16 cellular contexts compared by ENCODE assay signal in genomic region chr3:10609134-10609533, GRCh38.
DNase-seq lines count a peak whose midpoint lies in the region; ATAC-seq and TF ChIP-seq lines count a peak whose summit lies in the region.
"Had no signal": no experiment of that assay in that cellular context is flagged by ENCODE, and none has a peak within 500 bp of the region (broad histone marks: within the 10 kb centered on the region; RNA-seq: fewer than 3 reads in every experiment).

No MANE protein-coding gene starts in this region.

- no CpG with 5 or more reads among the region's 13 CpGs for WGBS in neuronal stem cell (ENCODE audit: extremely low coverage in 2 of 2, insufficient read length in 2 of 2, insufficient replicate concordance in 1 of 2), 2 donors

- no peaks in the 10 kb centered on the region for H4K20me1 ChIP-seq in osteoblast (ENCODE audit: insufficient read depth, low read length)

- H3K27ac ChIP-seq in neuronal stem cell (replicated peaks; ENCODE audit: low read length) (no peak overlapping the region), gastrocnemius medialis (no peak overlapping the region), osteoblast (ENCODE audit: low read depth, low read length) (no peak overlapping the region)
- H3K27ac ChIP-seq: SJSA1 had no signal

- DNase-seq in NCI-H2227 (lab: John Stamatoyannopoulos, UW; ENCODE audit: unreplicated experiment) (peak; percentile 6), NCI-H2227 treated with DMSO at 0.1 percent for 48 hours (lab: John Stamatoyannopoulos, UW) (no peak), hippocampal formation (lab: John Stamatoyannopoulos, UW) (peak; percentile 11 to 26), neuronal stem cell (ENCODE audit: low spot score) (no peak), gastrocnemius medialis (no peak), Calu3 (no peak), osteoblast (ENCODE audit: insufficient read length, low spot score, missing footprints) (no peak)
- no peak for DNase-seq in activated T-helper 2 cell treated with anti-CD3 and anti-CD28 coated beads, Interferon-gamma antibody, Interleukin-2, Interleukin-4, amounts not matched to agents 10 μg/mL and 5 μg/mL and 100 μg/mL, durations not matched to agents 14 hours and 24 hours and 36 hours (ENCODE audit: low spot score)
- DNase-seq: 8988T; CD4-positive, alpha-beta memory T cell; DMS79 treated with DMSO at 0.1 percent for 48 hours; HCEC 1CT; NCI-H2171; NCI-H748 treated with DMSO at 0.1 percent for 48 hours; PC-3 had no signal

- H3K4ac ChIP-seq in neuronal stem cell (ENCODE audit: low read length), result no peak overlapping the region

- in situ Hi-C loops in gastrocnemius medialis (cut with MboI; ENCODE audit: low sequenced_read_pairs in 4 of 4), result no loop called here

- no peak overlapping the region for H2BK120ac ChIP-seq in neuronal stem cell (ENCODE audit: low read depth, low read length)

- peak overlapping the region; percentile 79 for H3K18ac ChIP-seq in neuronal stem cell (ENCODE audit: low read length)

- H4K8ac ChIP-seq in neuronal stem cell (ENCODE audit: low read depth, low read length), result no peak overlapping the region

- no peaks in the 10 kb centered on the region for H3K79me1 ChIP-seq in neuronal stem cell (ENCODE audit: low read depth, low read length)

- H3K4me3 ChIP-seq in neuronal stem cell (ENCODE audit: low read length in 2 of 2) (no peak overlapping the region), gastrocnemius medialis (no peak overlapping the region), osteoblast (ENCODE audit: insufficient read depth, low read length) (no peak overlapping the region)
- H3K4me3 ChIP-seq: SJSA1 had no signal

- no peak overlapping the region for H3K9ac ChIP-seq in neuronal stem cell (ENCODE audit: low read depth, low read length, poor library complexity)

- H3K27me3 Mint-ChIP-seq in activated T-helper 2 cell treated with anti-CD3 and anti-CD28 coated beads, Interferon-gamma antibody, Interleukin-2, Interleukin-4, amounts not matched to agents 10 μg/mL and 5 μg/mL and 100 μg/mL, durations not matched to agents 14 hours and 24 hours and 36 hours (ENCODE audit: low read depth), result peaks cover 20% of the 10 kb centered on the region
- peaks cover 97% of the 10 kb centered on the region for H3K27me3 Mint-ChIP-seq in Calu3 (ENCODE audit: unreplicated experiment)

- BruUV-seq in Calu3 (replicated peaks; lab: Mats Ljungman, UMichigan), result no TSS peak

- H2AK5ac ChIP-seq in neuronal stem cell (ENCODE audit: low read depth, low read length), result no peak overlapping the region

- H3K4me1 Mint-ChIP-seq in activated T-helper 2 cell treated with anti-CD3 and anti-CD28 coated beads, Interferon-gamma antibody, Interleukin-2, Interleukin-4, amounts not matched to agents 10 μg/mL and 5 μg/mL and 100 μg/mL, durations not matched to agents 14 hours and 24 hours and 36 hours (ENCODE audit: low read depth), result peaks cover 3% of the 10 kb centered on the region
- H3K4me1 Mint-ChIP-seq in Calu3 (ENCODE audit: low read depth, unreplicated experiment), result no peaks in the 10 kb centered on the region

- H3K27me3 ChIP-seq in neuronal stem cell (ENCODE audit: control insufficient read depth in 3 of 3, insufficient read depth in 3 of 3, low read depth in 1 of 3, low read length in 3 of 3) (no peaks in the 10 kb centered on the region), gastrocnemius medialis (no peaks in the 10 kb centered on the region), osteoblast (ENCODE audit: insufficient read depth, low read length) (peaks cover 9% of the 10 kb centered on the region)
- H3K27me3 ChIP-seq: SJSA1 had no signal

- H3K27ac Mint-ChIP-seq in activated T-helper 2 cell treated with anti-CD3 and anti-CD28 coated beads, Interferon-gamma antibody, Interleukin-2, Interleukin-4, amounts not matched to agents 10 μg/mL and 5 μg/mL and 100 μg/mL, durations not matched to agents 14 hours and 24 hours and 36 hours, result no peak overlapping the region
- no peak overlapping the region for H3K27ac Mint-ChIP-seq in Calu3 (ENCODE audit: unreplicated experiment)

- no peak overlapping the region for H3K4me3 Mint-ChIP-seq in activated T-helper 2 cell treated with anti-CD3 and anti-CD28 coated beads, Interferon-gamma antibody, Interleukin-2, Interleukin-4, amounts not matched to agents 10 μg/mL and 5 μg/mL and 100 μg/mL, durations not matched to agents 14 hours and 24 hours and 36 hours (ENCODE audit: low read depth)
- no peak overlapping the region for H3K4me3 Mint-ChIP-seq in Calu3 (ENCODE audit: low read depth, unreplicated experiment)
- H3K4me3 Mint-ChIP-seq: CD4-positive, alpha-beta memory T cell had no signal

- H2BK5ac ChIP-seq in neuronal stem cell (ENCODE audit: low read length), result no peak overlapping the region

- no peaks in the 10 kb centered on the region for H3K36me3 Mint-ChIP-seq in activated T-helper 2 cell treated with anti-CD3 and anti-CD28 coated beads, Interferon-gamma antibody, Interleukin-2, Interleukin-4, amounts not matched to agents 10 μg/mL and 5 μg/mL and 100 μg/mL, durations not matched to agents 14 hours and 24 hours and 36 hours (ENCODE audit: low read depth)
- H3K36me3 Mint-ChIP-seq in Calu3 (ENCODE audit: insufficient read depth, unreplicated experiment), result no peaks in the 10 kb centered on the region

- no peaks in the 10 kb centered on the region for H3K36me3 ChIP-seq in neuronal stem cell (replicated peaks in 1 of 2; ENCODE audit: control insufficient read depth in 2 of 2, insufficient read depth in 2 of 2, low read length in 2 of 2)
- H3K36me3 ChIP-seq in gastrocnemius medialis, result no peaks in the 10 kb centered on the region
- no peaks in the 10 kb centered on the region for H3K36me3 ChIP-seq in osteoblast (ENCODE audit: insufficient read depth, low read length)
- H3K36me3 ChIP-seq: SJSA1 had no signal

- TF ChIP-seq POLR2A in gastrocnemius medialis (IDR thresholded peaks at IDR 0.05), result no peak

- no peaks in the 10 kb centered on the region for H3K79me2 ChIP-seq in osteoblast (ENCODE audit: insufficient read depth, low read length)

- H3K4me2 ChIP-seq in neuronal stem cell (ENCODE audit: insufficient read depth, low read length, poor library complexity, severe bottlenecking), result no peak overlapping the region
- no peak overlapping the region for H3K4me2 ChIP-seq in osteoblast (ENCODE audit: insufficient read depth, low read length)

- no peak overlapping the region for H4K91ac ChIP-seq in neuronal stem cell (ENCODE audit: low read depth, low read length, poor library complexity)

- intact Hi-C loops in activated T-helper 2 cell treated with anti-CD3 and anti-CD28 coated beads, Interferon-gamma antibody, Interleukin-2, Interleukin-4, amounts not matched to agents 10 μg/mL and 5 μg/mL and 100 μg/mL, durations not matched to agents 14 hours and 24 hours and 36 hours (cut with micrococcal nuclease), result no loop called here
- intact Hi-C loops in gastrocnemius medialis (cut with DNase I; ENCODE audit: low total_unique reads), result no loop called here
- intact Hi-C loops in Calu3 (cut with micrococcal nuclease; ENCODE audit: unreplicated experiment), result no loop called here

- no peaks in the 10 kb centered on the region for H3K4me1 ChIP-seq in neuronal stem cell (ENCODE audit: control insufficient read depth in 2 of 2, insufficient read depth in 1 of 2, low read depth in 1 of 2, low read length in 2 of 2)
- no peaks in the 10 kb centered on the region for H3K4me1 ChIP-seq in gastrocnemius medialis
- no peaks in the 10 kb centered on the region for H3K4me1 ChIP-seq in osteoblast (ENCODE audit: insufficient read depth, low read length)
- H3K4me1 ChIP-seq: SJSA1 had no signal

- CTCF ChIA-PET in Calu3 (lab: Charles Lee), result no interaction called here

- H2BK15ac ChIP-seq in neuronal stem cell (ENCODE audit: low read length), result no peak overlapping the region

- no peak for TF ChIP-seq CTCF in gastrocnemius medialis (IDR thresholded peaks at IDR 0.05 in 4 of 5, conservative IDR thresholded peaks at IDR 0.05 in 1 of 5)
- TF ChIP-seq CTCF in Calu3 (IDR thresholded peaks at IDR 0.05; ENCODE audit: unreplicated experiment), result no peak
- TF ChIP-seq CTCF in osteoblast (IDR thresholded peaks at IDR 0.05; ENCODE audit: extremely low read depth, low read depth, low read length), result no peak

- H2AFZ ChIP-seq in neuronal stem cell (ENCODE audit: low read length), result no peak overlapping the region
- H2AFZ ChIP-seq in osteoblast (ENCODE audit: low read length), result no peak overlapping the region

- no peak overlapping the region for H3K14ac ChIP-seq in neuronal stem cell (ENCODE audit: low read length)

- H3K23ac ChIP-seq in neuronal stem cell (ENCODE audit: low read depth, low read length, poor library complexity), result no peak overlapping the region

- H2BK12ac ChIP-seq in neuronal stem cell (ENCODE audit: low read length), result no peak overlapping the region

- H3K9me3 Mint-ChIP-seq in activated T-helper 2 cell treated with anti-CD3 and anti-CD28 coated beads, Interferon-gamma antibody, Interleukin-2, Interleukin-4, amounts not matched to agents 10 μg/mL and 5 μg/mL and 100 μg/mL, durations not matched to agents 14 hours and 24 hours and 36 hours, result peaks cover 22% of the 10 kb centered on the region
- peaks cover 6% of the 10 kb centered on the region for H3K9me3 Mint-ChIP-seq in Calu3 (ENCODE audit: low read depth, unreplicated experiment)

- H3K9me3 ChIP-seq in neuronal stem cell (replicated peaks in 1 of 2; ENCODE audit: control insufficient read depth in 2 of 2, insufficient read depth in 1 of 2, low read depth in 1 of 2, low read length in 2 of 2), result peaks cover 0 to 13% of the 10 kb centered on the region in 2 donors
- no peaks in the 10 kb centered on the region for H3K9me3 ChIP-seq in gastrocnemius medialis
- no peaks in the 10 kb centered on the region for H3K9me3 ChIP-seq in osteoblast (ENCODE audit: low read depth, low read length)
- H3K9me3 ChIP-seq: SJSA1 had no signal

- ATAC-seq in gastrocnemius medialis, result no peak
- ATAC-seq: PC-3 had no signal

Comparison
In these comparisons a context has a peak if more than half of its experiments do, and no peak if none do; other contexts are left out.
1. DNase-seq: peak in NCI-H2227 (single experiment) and hippocampal formation (2 of 2); none in NCI-H2227 treated with DMSO at 0.1 percent for 48 hours (single experiment), neuronal stem cell (single experiment), activated T-helper 2 cell treated with anti-CD3 and anti-CD28 coated beads, Interferon-gamma antibody, Interleukin-2, Interleukin-4, amounts not matched to agents 10 μg/mL and 5 μg/mL and 100 μg/mL, durations not matched to agents 14 hours and 24 hours and 36 hours (single experiment), gastrocnemius medialis (0 of 2), Calu3 (single experiment) and osteoblast (single experiment).